In the genomic region with DNA sequence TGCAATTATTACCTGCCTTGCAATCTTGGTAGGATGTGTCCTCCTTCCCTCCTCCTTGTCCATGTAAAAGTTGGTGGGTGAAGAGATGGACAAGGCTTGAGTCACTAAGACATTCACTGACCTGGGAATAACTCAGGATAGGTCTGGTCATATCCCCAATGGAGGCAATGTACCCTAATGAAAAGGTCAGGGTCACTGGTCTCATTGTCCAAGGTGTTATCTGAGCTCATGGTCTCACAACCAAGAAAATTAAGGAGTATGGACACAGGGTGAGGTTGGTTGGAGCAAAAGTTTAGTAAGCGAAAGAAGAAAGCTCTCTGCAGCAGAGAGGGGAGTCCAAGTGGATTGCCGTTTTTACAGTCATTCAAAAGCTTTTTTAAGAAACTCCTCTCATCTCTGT, we compare ENCODE assay signal across 20 cellular contexts.
"Had no signal": no experiment of that assay in that cellular context is flagged by ENCODE, and none has a peak within 500 bp of the region (broad histone marks: within the 10 kb centered on the region; RNA-seq: fewer than 3 reads in every experiment).

No MANE protein-coding gene starts in this region.

- H3K27ac Mint-ChIP-seq: natural killer cell treated with Interleukin-12 subunit alpha and Interleukin-12 subunit beta and Interleukin-15 and Interleukin-18, amount 100 ng/mL, for 72 hours; stimulated activated memory B cell treated with anti-CD40 and anti-IgM and Interleukin-4, amounts not matched to agents 10 μg/mL and 1 μg/mL and 100 μg/mL, for 72 hours; stimulated activated naive CD8-positive, alpha-beta T cell treated with anti-CD3 and anti-CD28 coated beads, Interleukin-15, amount 100 ng/mL, for 72 hours had no signal

- H3K4me1 ChIP-seq: breast epithelium, esophagus squamous epithelium, gastroesophageal sphincter, parathyroid adenoma, psoas muscle, transverse colon had no signal

- H3K4me3 Mint-ChIP-seq: natural killer cell treated with Interleukin-12 subunit alpha and Interleukin-12 subunit beta and Interleukin-15 and Interleukin-18, amount 100 ng/mL, for 72 hours; stimulated activated memory B cell treated with anti-CD40 and anti-IgM and Interleukin-4, amounts not matched to agents 10 μg/mL and 1 μg/mL and 100 μg/mL, for 72 hours; stimulated activated naive CD8-positive, alpha-beta T cell treated with anti-CD3 and anti-CD28 coated beads, Interleukin-15, amount 100 ng/mL, for 72 hours had no signal

- H3K4me1 Mint-ChIP-seq: stimulated activated memory B cell treated with anti-CD40 and anti-IgM and Interleukin-4, amounts not matched to agents 10 μg/mL and 1 μg/mL and 100 μg/mL, for 72 hours; stimulated activated naive CD8-positive, alpha-beta T cell treated with anti-CD3 and anti-CD28 coated beads, Interleukin-15, amount 100 ng/mL, for 72 hours had no signal

- H2AFZ ChIP-seq: parathyroid adenoma had no signal

- H3K36me3 ChIP-seq: breast epithelium, esophagus squamous epithelium, transverse colon had no signal

- ATAC-seq: gastroesophageal sphincter; left colon; natural killer cell treated with Interleukin-12 subunit alpha and Interleukin-12 subunit beta and Interleukin-15 and Interleukin-18, amount 100 ng/mL, for 72 hours; stimulated activated memory B cell treated with anti-CD40 and anti-IgM and Interleukin-4, amounts not matched to agents 10 μg/mL and 1 μg/mL and 100 μg/mL, for 72 hours; stimulated activated naive CD8-positive, alpha-beta T cell treated with anti-CD3 and anti-CD28 coated beads, Interleukin-15, amount 100 ng/mL, for 72 hours had no signal

- H3K4me3 ChIP-seq: breast epithelium, esophagus squamous epithelium, gastroesophageal sphincter, psoas muscle, testis, transverse colon had no signal

- H3K9me3 ChIP-seq: psoas muscle, testis had no signal

- H3K27ac ChIP-seq: breast epithelium, esophagus squamous epithelium, gastroesophageal sphincter, parathyroid adenoma, psoas muscle, testis, transverse colon had no signal

- DNase-seq: cerebellar nuclear complex; esophagus squamous epithelium; foreskin fibroblast; glutamatergic neuron; kidney; left colon; midbrain; psoas muscle; retina; small intestine; stimulated activated CD4-positive, alpha-beta T cell treated with anti-CD3 and anti-CD28 coated beads, Interleukin-4, amount 100 ng/mL, for 1 hour; stimulated activated CD8-positive, alpha-beta memory T cell treated with anti-CD3 and anti-CD28 coated beads, Interleukin-4, amount 100 ng/mL, for 48 hours; stimulated activated naive CD8-positive, alpha-beta T cell treated with anti-CD3 and anti-CD28 coated beads, Interleukin-15, amount 100 ng/mL, for 72 hours; transverse colon had no signal

- H3K9ac ChIP-seq: parathyroid adenoma had no signal

- H3K27me3 ChIP-seq: breast epithelium, gastroesophageal sphincter, testis, transverse colon had no signal

- H3K79me2 ChIP-seq: parathyroid adenoma had no signal

- H3K27me3 Mint-ChIP-seq: natural killer cell treated with Interleukin-12 subunit alpha and Interleukin-12 subunit beta and Interleukin-15 and Interleukin-18, amount 100 ng/mL, for 72 hours; stimulated activated memory B cell treated with anti-CD40 and anti-IgM and Interleukin-4, amounts not matched to agents 10 μg/mL and 1 μg/mL and 100 μg/mL, for 72 hours; stimulated activated naive CD8-positive, alpha-beta T cell treated with anti-CD3 and anti-CD28 coated beads, Interleukin-15, amount 100 ng/mL, for 72 hours had no signal
